In the genomic region with DNA sequence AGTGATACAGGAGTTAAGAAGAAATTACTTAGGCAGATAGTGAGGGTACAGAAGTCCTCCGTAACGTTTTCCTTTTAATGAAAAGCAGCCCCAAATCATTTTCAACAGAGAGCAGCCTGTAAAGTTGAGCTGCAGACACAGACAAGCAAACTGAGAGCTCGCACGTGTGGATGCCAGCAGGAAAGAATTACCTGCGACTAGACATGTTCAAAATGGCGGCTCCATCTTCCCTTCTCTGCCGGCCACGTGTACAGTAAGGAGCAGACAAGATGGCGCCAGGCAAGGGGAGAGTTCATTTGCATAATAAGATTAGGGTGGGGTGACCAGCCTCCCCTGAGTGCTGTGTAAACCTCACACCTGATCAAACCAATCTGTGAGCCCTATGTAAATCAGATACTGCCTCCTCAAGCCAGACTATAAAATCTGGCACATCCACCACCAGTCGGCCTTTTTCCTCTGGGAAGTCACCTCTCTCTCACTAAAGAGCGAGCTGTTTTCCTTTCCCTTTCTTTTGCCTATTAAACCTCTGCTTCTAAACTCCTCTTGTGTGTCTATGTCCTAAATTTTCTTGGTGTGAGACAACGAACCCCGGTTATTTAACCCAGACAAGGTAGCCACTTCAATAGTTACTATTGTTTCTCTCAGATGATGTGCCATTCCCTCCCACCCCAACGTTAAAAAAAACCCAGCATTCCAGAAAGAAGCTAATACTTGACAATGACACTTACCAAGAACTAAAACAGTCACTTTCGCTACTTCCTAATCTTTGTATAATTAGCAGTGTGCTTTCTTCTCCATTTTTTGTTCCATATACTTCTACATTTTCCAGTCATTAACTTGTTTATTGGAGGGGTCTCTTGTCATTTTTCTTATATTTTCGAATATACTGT, we compare ENCODE assay signal across 1 cellular context.
TF ChIP-seq lines count a peak whose summit lies in the region.

No MANE protein-coding gene starts in this region.

TF ChIP-seq in K562, 482 proteins besides CTCF, POLR2A, EP300 and RAD21 (continued from another document and continues in another):
- TF ChIP-seq PHF21A (IDR thresholded peaks at IDR 0.05; ENCODE audit: borderline replicate concordance, low read depth) (no peak), MTA2 (IDR thresholded peaks at IDR 0.05; ENCODE audit: low read depth) (no peak), MCM5 (IDR thresholded peaks at IDR 0.05; ENCODE audit: low read depth) (no peak), ZNF134 (CRISPR knock-in tag; conservative IDR thresholded peaks at IDR 0.05) (no peak), RUNX1 (IDR thresholded peaks at IDR 0.05; ENCODE audit: low read depth) (no peak), U2AF2 (optimal IDR thresholded peaks at IDR 0.05; ENCODE audit: low read depth, low read length) (no peak), ZNF143 (CRISPR knock-in tag; IDR thresholded peaks at IDR 0.05) (no peak), RBM22 (IDR thresholded peaks at IDR 0.05; ENCODE audit: low read depth, low read length, poor library complexity, severe bottlenecking) (no peak), MBD2 (IDR thresholded peaks at IDR 0.05; ENCODE audit: borderline replicate concordance, low read depth) (no peak), TEAD1 (CRISPR knock-in tag; IDR thresholded peaks at IDR 0.05) (peak in 1 of 2 experiments; percentile 42; a peak in 1 of 4 replicates), ATF1 (CRISPR knock-in tag; IDR thresholded peaks at IDR 0.05) (no peak), ATF1 (tag; IDR thresholded peaks at IDR 0.05) (peak; percentile 60), ZNF696 (CRISPR knock-in tag; conservative IDR thresholded peaks at IDR 0.05) (no peak), ZNF583 (CRISPR knock-in tag; IDR thresholded peaks at IDR 0.05) (0 out of 2 replicates have a peak, but pooled peaks have one; percentile 60), FOXJ3 (CRISPR knock-in tag; IDR thresholded peaks at IDR 0.05) (no peak), POLR2H (tag; IDR thresholded peaks at IDR 0.05; ENCODE audit: low read depth) (peak; percentile 91), HNRNPL (IDR thresholded peaks at IDR 0.05; ENCODE audit: low read depth, low read length) (no peak), XRCC4 (IDR thresholded peaks at IDR 0.05; ENCODE audit: extremely low read depth, insufficient read depth, insufficient read length) (no peak), ZBTB7A (IDR thresholded peaks at IDR 0.05; ENCODE audit: borderline replicate concordance, control insufficient read depth, low read depth, low read length) (no peak), CEBPB (tag; IDR thresholded peaks at IDR 0.05) (no peak), RBFOX2 (IDR thresholded peaks at IDR 0.05; ENCODE audit: low read depth, low read length) (peak; percentile 61), RFX7 (CRISPR knock-in tag; IDR thresholded peaks at IDR 0.05) (no peak), KLF10 (CRISPR knock-in tag; IDR thresholded peaks at IDR 0.05) (no peak), CHD1 (IDR thresholded peaks at IDR 0.05; ENCODE audit: low read length) (no peak), NCOA6 (IDR thresholded peaks at IDR 0.05) (no peak), ZNF717 (CRISPR knock-in tag; IDR thresholded peaks at IDR 0.05) (no peak), MCM7 (IDR thresholded peaks at IDR 0.05) (no peak), CSDE1 (IDR thresholded peaks at IDR 0.05) (no peak), SP2 (IDR thresholded peaks at IDR 0.05; ENCODE audit: extremely low read depth, low read depth, low read length, poor library complexity, severe bottlenecking) (no peak), ZZZ3 (IDR thresholded peaks at IDR 0.05) (no peak), GATAD2B (IDR thresholded peaks at IDR 0.05; ENCODE audit: borderline replicate concordance) (no peak), ZBTB8A (IDR thresholded peaks at IDR 0.05; ENCODE audit: partially characterized antibody) (no peak), RBM17 (IDR thresholded peaks at IDR 0.05; ENCODE audit: borderline replicate concordance, low read depth, low read length) (no peak), OTX1 (CRISPR knock-in tag; IDR thresholded peaks at IDR 0.05) (peak; percentile 32; the same call in 1 of the 2 replicates), PURB (CRISPR knock-in tag; IDR thresholded peaks at IDR 0.05; ENCODE audit: low read depth) (no peak), CBX1 (IDR thresholded peaks at IDR 0.05; ENCODE audit: low read depth) (0 out of 2 replicates have a peak, but pooled peaks have one; percentile 3)
- TF ChIP-seq, protein P1, sequence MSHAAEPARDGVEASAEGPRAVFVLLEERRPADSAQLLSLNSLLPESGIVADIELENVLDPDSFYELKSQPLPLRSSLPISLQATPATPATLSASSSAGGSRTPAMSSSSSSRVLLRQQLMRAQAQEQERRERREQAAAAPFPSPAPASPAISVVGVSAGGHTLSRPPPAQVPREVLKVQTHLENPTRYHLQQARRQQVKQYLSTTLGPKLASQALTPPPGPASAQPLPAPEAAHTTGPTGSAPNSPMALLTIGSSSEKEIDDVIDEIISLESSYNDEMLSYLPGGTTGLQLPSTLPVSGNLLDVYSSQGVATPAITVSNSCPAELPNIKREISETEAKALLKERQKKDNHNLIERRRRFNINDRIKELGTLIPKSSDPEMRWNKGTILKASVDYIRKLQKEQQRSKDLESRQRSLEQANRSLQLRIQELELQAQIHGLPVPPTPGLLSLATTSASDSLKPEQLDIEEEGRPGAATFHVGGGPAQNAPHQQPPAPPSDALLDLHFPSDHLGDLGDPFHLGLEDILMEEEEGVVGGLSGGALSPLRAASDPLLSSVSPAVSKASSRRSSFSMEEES (CRISPR knock-in tag; IDR thresholded peaks at IDR 0.05), result no peak
- TF ChIP-seq, protein P2, sequence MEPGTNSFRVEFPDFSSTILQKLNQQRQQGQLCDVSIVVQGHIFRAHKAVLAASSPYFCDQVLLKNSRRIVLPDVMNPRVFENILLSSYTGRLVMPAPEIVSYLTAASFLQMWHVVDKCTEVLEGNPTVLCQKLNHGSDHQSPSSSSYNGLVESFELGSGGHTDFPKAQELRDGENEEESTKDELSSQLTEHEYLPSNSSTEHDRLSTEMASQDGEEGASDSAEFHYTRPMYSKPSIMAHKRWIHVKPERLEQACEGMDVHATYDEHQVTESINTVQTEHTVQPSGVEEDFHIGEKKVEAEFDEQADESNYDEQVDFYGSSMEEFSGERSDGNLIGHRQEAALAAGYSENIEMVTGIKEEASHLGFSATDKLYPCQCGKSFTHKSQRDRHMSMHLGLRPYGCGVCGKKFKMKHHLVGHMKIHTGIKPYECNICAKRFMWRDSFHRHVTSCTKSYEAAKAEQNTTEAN (CRISPR knock-in tag; IDR thresholded peaks at IDR 0.05), result no peak
- TF ChIP-seq, protein P3, sequence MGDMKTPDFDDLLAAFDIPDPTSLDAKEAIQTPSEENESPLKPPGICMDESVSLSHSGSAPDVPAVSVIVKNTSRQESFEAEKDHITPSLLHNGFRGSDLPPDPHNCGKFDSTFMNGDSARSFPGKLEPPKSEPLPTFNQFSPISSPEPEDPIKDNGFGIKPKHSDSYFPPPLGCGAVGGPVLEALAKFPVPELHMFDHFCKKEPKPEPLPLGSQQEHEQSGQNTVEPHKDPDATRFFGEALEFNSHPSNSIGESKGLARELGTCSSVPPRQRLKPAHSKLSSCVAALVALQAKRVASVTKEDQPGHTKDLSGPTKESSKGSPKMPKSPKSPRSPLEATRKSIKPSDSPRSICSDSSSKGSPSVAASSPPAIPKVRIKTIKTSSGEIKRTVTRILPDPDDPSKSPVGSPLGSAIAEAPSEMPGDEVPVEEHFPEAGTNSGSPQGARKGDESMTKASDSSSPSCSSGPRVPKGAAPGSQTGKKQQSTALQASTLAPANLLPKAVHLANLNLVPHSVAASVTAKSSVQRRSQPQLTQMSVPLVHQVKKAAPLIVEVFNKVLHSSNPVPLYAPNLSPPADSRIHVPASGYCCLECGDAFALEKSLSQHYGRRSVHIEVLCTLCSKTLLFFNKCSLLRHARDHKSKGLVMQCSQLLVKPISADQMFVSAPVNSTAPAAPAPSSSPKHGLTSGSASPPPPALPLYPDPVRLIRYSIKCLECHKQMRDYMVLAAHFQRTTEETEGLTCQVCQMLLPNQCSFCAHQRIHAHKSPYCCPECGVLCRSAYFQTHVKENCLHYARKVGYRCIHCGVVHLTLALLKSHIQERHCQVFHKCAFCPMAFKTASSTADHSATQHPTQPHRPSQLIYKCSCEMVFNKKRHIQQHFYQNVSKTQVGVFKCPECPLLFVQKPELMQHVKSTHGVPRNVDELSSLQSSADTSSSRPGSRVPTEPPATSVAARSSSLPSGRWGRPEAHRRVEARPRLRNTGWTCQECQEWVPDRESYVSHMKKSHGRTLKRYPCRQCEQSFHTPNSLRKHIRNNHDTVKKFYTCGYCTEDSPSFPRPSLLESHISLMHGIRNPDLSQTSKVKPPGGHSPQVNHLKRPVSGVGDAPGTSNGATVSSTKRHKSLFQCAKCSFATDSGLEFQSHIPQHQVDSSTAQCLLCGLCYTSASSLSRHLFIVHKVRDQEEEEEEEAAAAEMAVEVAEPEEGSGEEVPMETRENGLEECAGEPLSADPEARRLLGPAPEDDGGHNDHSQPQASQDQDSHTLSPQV (IDR thresholded peaks at IDR 0.05), result peak; percentile 95
- TF ChIP-seq, protein P4, sequence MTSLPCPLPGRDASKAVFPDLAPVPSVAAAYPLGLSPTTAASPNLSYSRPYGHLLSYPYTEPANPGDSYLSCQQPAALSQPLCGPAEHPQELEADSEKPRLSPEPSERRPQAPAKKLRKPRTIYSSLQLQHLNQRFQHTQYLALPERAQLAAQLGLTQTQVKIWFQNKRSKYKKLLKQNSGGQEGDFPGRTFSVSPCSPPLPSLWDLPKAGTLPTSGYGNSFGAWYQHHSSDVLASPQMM (CRISPR knock-in tag; IDR thresholded peaks at IDR 0.05), result no peak
- TF ChIP-seq, protein P5, sequence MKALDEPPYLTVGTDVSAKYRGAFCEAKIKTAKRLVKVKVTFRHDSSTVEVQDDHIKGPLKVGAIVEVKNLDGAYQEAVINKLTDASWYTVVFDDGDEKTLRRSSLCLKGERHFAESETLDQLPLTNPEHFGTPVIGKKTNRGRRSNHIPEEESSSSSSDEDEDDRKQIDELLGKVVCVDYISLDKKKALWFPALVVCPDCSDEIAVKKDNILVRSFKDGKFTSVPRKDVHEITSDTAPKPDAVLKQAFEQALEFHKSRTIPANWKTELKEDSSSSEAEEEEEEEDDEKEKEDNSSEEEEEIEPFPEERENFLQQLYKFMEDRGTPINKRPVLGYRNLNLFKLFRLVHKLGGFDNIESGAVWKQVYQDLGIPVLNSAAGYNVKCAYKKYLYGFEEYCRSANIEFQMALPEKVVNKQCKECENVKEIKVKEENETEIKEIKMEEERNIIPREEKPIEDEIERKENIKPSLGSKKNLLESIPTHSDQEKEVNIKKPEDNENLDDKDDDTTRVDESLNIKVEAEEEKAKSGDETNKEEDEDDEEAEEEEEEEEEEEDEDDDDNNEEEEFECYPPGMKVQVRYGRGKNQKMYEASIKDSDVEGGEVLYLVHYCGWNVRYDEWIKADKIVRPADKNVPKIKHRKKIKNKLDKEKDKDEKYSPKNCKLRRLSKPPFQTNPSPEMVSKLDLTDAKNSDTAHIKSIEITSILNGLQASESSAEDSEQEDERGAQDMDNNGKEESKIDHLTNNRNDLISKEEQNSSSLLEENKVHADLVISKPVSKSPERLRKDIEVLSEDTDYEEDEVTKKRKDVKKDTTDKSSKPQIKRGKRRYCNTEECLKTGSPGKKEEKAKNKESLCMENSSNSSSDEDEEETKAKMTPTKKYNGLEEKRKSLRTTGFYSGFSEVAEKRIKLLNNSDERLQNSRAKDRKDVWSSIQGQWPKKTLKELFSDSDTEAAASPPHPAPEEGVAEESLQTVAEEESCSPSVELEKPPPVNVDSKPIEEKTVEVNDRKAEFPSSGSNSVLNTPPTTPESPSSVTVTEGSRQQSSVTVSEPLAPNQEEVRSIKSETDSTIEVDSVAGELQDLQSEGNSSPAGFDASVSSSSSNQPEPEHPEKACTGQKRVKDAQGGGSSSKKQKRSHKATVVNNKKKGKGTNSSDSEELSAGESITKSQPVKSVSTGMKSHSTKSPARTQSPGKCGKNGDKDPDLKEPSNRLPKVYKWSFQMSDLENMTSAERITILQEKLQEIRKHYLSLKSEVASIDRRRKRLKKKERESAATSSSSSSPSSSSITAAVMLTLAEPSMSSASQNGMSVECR (CRISPR knock-in tag; IDR thresholded peaks at IDR 0.05), result no peak
- TF ChIP-seq, protein P6, sequence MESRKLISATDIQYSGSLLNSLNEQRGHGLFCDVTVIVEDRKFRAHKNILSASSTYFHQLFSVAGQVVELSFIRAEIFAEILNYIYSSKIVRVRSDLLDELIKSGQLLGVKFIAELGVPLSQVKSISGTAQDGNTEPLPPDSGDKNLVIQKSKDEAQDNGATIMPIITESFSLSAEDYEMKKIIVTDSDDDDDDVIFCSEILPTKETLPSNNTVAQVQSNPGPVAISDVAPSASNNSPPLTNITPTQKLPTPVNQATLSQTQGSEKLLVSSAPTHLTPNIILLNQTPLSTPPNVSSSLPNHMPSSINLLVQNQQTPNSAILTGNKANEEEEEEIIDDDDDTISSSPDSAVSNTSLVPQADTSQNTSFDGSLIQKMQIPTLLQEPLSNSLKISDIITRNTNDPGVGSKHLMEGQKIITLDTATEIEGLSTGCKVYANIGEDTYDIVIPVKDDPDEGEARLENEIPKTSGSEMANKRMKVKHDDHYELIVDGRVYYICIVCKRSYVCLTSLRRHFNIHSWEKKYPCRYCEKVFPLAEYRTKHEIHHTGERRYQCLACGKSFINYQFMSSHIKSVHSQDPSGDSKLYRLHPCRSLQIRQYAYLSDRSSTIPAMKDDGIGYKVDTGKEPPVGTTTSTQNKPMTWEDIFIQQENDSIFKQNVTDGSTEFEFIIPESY (CRISPR knock-in tag; IDR thresholded peaks at IDR 0.05), result no peak
- TF ChIP-seq, protein P7, sequence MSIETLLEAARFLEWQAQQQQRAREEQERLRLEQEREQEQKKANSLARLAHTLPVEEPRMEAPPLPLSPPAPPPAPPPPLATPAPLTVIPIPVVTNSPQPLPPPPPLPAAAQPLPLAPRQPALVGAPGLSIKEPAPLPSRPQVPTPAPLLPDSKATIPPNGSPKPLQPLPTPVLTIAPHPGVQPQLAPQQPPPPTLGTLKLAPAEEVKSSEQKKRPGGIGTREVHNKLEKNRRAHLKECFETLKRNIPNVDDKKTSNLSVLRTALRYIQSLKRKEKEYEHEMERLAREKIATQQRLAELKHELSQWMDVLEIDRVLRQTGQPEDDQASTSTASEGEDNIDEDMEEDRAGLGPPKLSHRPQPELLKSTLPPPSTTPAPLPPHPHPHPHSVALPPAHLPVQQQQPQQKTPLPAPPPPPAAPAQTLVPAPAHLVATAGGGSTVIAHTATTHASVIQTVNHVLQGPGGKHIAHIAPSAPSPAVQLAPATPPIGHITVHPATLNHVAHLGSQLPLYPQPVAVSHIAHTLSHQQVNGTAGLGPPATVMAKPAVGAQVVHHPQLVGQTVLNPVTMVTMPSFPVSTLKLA (conservative IDR thresholded peaks at IDR 0.05), result peak; percentile 39 to 60; a peak in 3 of 4 replicates
- TF ChIP-seq, protein P8, sequence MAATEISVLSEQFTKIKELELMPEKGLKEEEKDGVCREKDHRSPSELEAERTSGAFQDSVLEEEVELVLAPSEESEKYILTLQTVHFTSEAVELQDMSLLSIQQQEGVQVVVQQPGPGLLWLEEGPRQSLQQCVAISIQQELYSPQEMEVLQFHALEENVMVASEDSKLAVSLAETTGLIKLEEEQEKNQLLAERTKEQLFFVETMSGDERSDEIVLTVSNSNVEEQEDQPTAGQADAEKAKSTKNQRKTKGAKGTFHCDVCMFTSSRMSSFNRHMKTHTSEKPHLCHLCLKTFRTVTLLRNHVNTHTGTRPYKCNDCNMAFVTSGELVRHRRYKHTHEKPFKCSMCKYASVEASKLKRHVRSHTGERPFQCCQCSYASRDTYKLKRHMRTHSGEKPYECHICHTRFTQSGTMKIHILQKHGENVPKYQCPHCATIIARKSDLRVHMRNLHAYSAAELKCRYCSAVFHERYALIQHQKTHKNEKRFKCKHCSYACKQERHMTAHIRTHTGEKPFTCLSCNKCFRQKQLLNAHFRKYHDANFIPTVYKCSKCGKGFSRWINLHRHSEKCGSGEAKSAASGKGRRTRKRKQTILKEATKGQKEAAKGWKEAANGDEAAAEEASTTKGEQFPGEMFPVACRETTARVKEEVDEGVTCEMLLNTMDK (IDR thresholded peaks at IDR 0.05; ENCODE audit: borderline replicate concordance, insufficient read depth, low read depth, low read length, poor library complexity, severe bottlenecking), result no peak
